8 cellular contexts compared by ENCODE assay signal in genomic region chr10:3805227-3805790, GRCh38. TPM values are rescaled to one million over a fixed set of nuclear protein-coding genes. Genes with fewer than 3 reads are reported as not detected.
DNase-seq lines count a peak whose midpoint lies in the region; ATAC-seq and TF ChIP-seq lines count a peak whose summit lies in the region.

No MANE protein-coding gene starts in this region.

- peaks cover 77% of the 10 kb centered on the region for H3K4me1 Mint-ChIP-seq in T-helper 2 cell treated with Interferon-gamma antibody and Interleukin-4, amounts not matched to agents 5 μg/mL and 100 μg/mL, for 36 hours (ENCODE audit: low read depth)

- peak; percentile 74 for DNase-seq in stimulated activated CD4-positive, alpha-beta T cell treated with anti-CD3 and anti-CD28 coated beads, Interleukin-4, amount 100 ng/mL, for 24 hours
- DNase-seq in stimulated activated CD4-positive, alpha-beta T cell treated with anti-CD3 and anti-CD28 coated beads, Interleukin-2, amount 100 ng/mL, for 48 hours = no peak
- DNase-seq in T-helper 2 cell treated with Interferon-gamma antibody and Interleukin-4, amounts not matched to agents 5 μg/mL and 100 μg/mL, for 36 hours (ENCODE audit: low spot score) = peak; percentile 75
- DNase-seq in dorsolateral prefrontal cortex = no peak
- DNase-seq in neuronal stem cell (ENCODE audit: low spot score) = no peak
- no peak for DNase-seq in DMS153 (lab: John Stamatoyannopoulos, UW)
- no peak for DNase-seq in GM03348 (ENCODE audit: low spot score)

- no peak overlapping the region for H2BK12ac ChIP-seq in neuronal stem cell (ENCODE audit: low read length)

- H3K9me3 ChIP-seq in neuronal stem cell (replicated peaks in 1 of 2; ENCODE audit: control insufficient read depth in 2 of 2, insufficient read depth in 1 of 2, low read depth in 1 of 2, low read length in 2 of 2) = no peaks in the 10 kb centered on the region

- H3K79me1 ChIP-seq in neuronal stem cell (ENCODE audit: low read depth, low read length) = no peaks in the 10 kb centered on the region

- peak overlapping the region; percentile 98 for H3K27ac Mint-ChIP-seq in T-helper 2 cell treated with Interferon-gamma antibody and Interleukin-4, amounts not matched to agents 5 μg/mL and 100 μg/mL, for 36 hours

- no CpG with 5 or more reads among the region's 6 CpGs for WGBS in neuronal stem cell (ENCODE audit: extremely low coverage in 2 of 2, insufficient read length in 2 of 2, insufficient replicate concordance in 1 of 2), 2 donors

- intact Hi-C loops in dorsolateral prefrontal cortex (cut with DNase I) = no loop called here

- no peak overlapping the region for H2BK15ac ChIP-seq in neuronal stem cell (ENCODE audit: low read length)

- H3K4me1 ChIP-seq in neuronal stem cell (ENCODE audit: control insufficient read depth in 2 of 2, insufficient read depth in 1 of 2, low read depth in 1 of 2, low read length in 2 of 2) = peaks cover 5 to 17% of the 10 kb centered on the region in 2 donors

- H3K23ac ChIP-seq in neuronal stem cell (ENCODE audit: low read depth, low read length, poor library complexity) = no peak overlapping the region

- no peak for TF ChIP-seq CTCF in dorsolateral prefrontal cortex (IDR thresholded peaks at IDR 0.05 in 54 of 56, conservative IDR thresholded peaks at IDR 0.05 in 2 of 56; ENCODE audit: low read depth in 1 of 56, partially characterized antibody in 56 of 56)

- H2BK5ac ChIP-seq in neuronal stem cell (ENCODE audit: low read length) = no peak overlapping the region

- H3K9ac ChIP-seq in neuronal stem cell (ENCODE audit: low read depth, low read length, poor library complexity) = no peak overlapping the region

- H3K14ac ChIP-seq in neuronal stem cell (ENCODE audit: low read length) = no peak overlapping the region

- H3K27me3 Mint-ChIP-seq in T-helper 2 cell treated with Interferon-gamma antibody and Interleukin-4, amounts not matched to agents 5 μg/mL and 100 μg/mL, for 36 hours (ENCODE audit: low read depth) = no peaks in the 10 kb centered on the region

- H3K36me3 Mint-ChIP-seq in T-helper 2 cell treated with Interferon-gamma antibody and Interleukin-4, amounts not matched to agents 5 μg/mL and 100 μg/mL, for 36 hours (ENCODE audit: low read depth) = no peaks in the 10 kb centered on the region

- H2AFZ ChIP-seq in neuronal stem cell (ENCODE audit: low read length) = peak overlapping the region; percentile 56

- no peak overlapping the region for H3K4me2 ChIP-seq in neuronal stem cell (ENCODE audit: insufficient read depth, low read length, poor library complexity, severe bottlenecking)

- ATAC-seq in HG03520 (IDR thresholded peaks at IDR 0.05; ENCODE audit: unreplicated experiment) = peak; percentile 45

- H3K4ac ChIP-seq in neuronal stem cell (ENCODE audit: low read length) = no peak overlapping the region

- H3K27me3 ChIP-seq in dorsolateral prefrontal cortex (no peaks in the 10 kb centered on the region), neuronal stem cell (ENCODE audit: control insufficient read depth in 3 of 3, insufficient read depth in 3 of 3, low read depth in 1 of 3, low read length in 3 of 3) (no peaks in the 10 kb centered on the region)

- H3K4me3 Mint-ChIP-seq in T-helper 2 cell treated with Interferon-gamma antibody and Interleukin-4, amounts not matched to agents 5 μg/mL and 100 μg/mL, for 36 hours = peak overlapping the region; percentile 77

- no peak overlapping the region for H4K8ac ChIP-seq in neuronal stem cell (ENCODE audit: low read depth, low read length)

- H4K91ac ChIP-seq in neuronal stem cell (ENCODE audit: low read depth, low read length, poor library complexity) = no peak overlapping the region

- peak overlapping the region in 48 of 59 donors; percentile 2 to 92 (median 62) for H3K27ac ChIP-seq in dorsolateral prefrontal cortex
- H3K27ac ChIP-seq in neuronal stem cell (replicated peaks; ENCODE audit: low read length) = no peak overlapping the region

- H3K18ac ChIP-seq in neuronal stem cell (ENCODE audit: low read length) = no peak overlapping the region

- no peak overlapping the region for H2AK5ac ChIP-seq in neuronal stem cell (ENCODE audit: low read depth, low read length)

- no peak overlapping the region for H3K4me3 ChIP-seq in dorsolateral prefrontal cortex
- no peak overlapping the region for H3K4me3 ChIP-seq in neuronal stem cell (ENCODE audit: low read length in 2 of 2)

- no peaks in the 10 kb centered on the region for H3K9me3 Mint-ChIP-seq in T-helper 2 cell treated with Interferon-gamma antibody and Interleukin-4, amounts not matched to agents 5 μg/mL and 100 μg/mL, for 36 hours

- no peaks in the 10 kb centered on the region for H3K36me3 ChIP-seq in neuronal stem cell (replicated peaks in 1 of 2; ENCODE audit: control insufficient read depth in 2 of 2, insufficient read depth in 2 of 2, low read length in 2 of 2)

- no peak overlapping the region for H2BK120ac ChIP-seq in neuronal stem cell (ENCODE audit: low read depth, low read length)

RNA-seq across cellular contexts. Expression of gene KLF6, which starts 20.3 kb away (rescaled TPM):
- 100 to 1,000 TPM in 1 of 120 experiments, 10 to 100 TPM in 119; 22.3 to 102 (median 41.8) TPM for total RNA-seq in dorsolateral prefrontal cortex
- polyA plus RNA-seq in neuronal stem cell (2013, experiment 1 of 2) = 12.9 TPM
- 13.2 TPM for polyA plus RNA-seq in neuronal stem cell (2013, experiment 2 of 2)

Comparison
In these comparisons a context has a peak if more than half of its experiments do, and no peak if none do; other contexts are left out.
1. DNase-seq: peak in stimulated activated CD4-positive, alpha-beta T cell treated with anti-CD3 and anti-CD28 coated beads, Interleukin-4, amount 100 ng/mL, for 24 hours (single experiment) and T-helper 2 cell treated with Interferon-gamma antibody and Interleukin-4, amounts not matched to agents 5 μg/mL and 100 μg/mL, for 36 hours (single experiment); none in stimulated activated CD4-positive, alpha-beta T cell treated with anti-CD3 and anti-CD28 coated beads, Interleukin-2, amount 100 ng/mL, for 48 hours (0 of 2), dorsolateral prefrontal cortex (0 of 10), neuronal stem cell (single experiment), DMS153 (single experiment) and GM03348 (single experiment).